In genomic region chr1:7574121-7575040, GRCh38 we compare ENCODE assay signal across 1 cellular context.
TF ChIP-seq lines count a peak whose summit lies in the region.

No MANE protein-coding gene starts in this region.

TF ChIP-seq in WTC11, 78 proteins besides CTCF, POLR2A, EP300 and RAD21 (continued from another document):
- TF ChIP-seq NFYB (CRISPR knock-in tag; conservative IDR thresholded peaks at IDR 0.05; ENCODE audit: low read depth) = no peak
